25 cellular contexts compared by ENCODE assay signal in the genomic region with DNA sequence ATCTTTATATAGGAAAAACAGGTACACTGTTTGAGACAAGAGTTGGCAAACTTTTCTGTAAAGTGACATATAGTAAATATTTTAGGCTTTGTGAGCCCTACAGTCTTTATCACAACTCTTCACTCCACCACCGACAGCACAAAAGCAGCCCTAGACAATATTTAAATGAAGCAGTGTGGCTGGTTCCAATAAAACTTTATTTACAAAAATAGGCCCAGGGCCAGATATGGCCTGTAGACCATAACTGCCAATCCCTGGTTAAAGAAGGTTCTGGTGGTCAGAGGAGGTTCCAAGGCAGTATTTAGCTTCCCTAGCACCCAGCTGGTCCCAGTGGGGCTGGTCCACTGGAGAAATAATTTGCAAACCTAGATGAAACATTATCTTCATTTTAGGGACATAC. TPM values are rescaled to one million over a fixed set of nuclear protein-coding genes. Genes with fewer than 3 reads are reported as not detected.
DNase-seq lines count a peak whose midpoint lies in the region; ATAC-seq and TF ChIP-seq lines count a peak whose summit lies in the region.
"Had no signal": no experiment of that assay in that cellular context is flagged by ENCODE, and none has a peak within 500 bp of the region (broad histone marks: within the 10 kb centered on the region; RNA-seq: fewer than 3 reads in every experiment).

No MANE protein-coding gene starts in this region.

- ATAC-seq in activated CD8-positive, alpha-beta memory T cell treated with anti-CD3 and anti-CD28 coated beads, Interleukin-2, amount 10 ng/mL, durations not matched to agents 7 days and 5 days, result no peak
- ATAC-seq in CD4-positive, alpha-beta T cell (ENCODE audit: poor library complexity), result no peak
- ATAC-seq in T-helper 17 cell, result no peak
- ATAC-seq in natural killer cell, result no peak
- no peak for ATAC-seq in body of pancreas
- ATAC-seq: esophagus mucosa, pancreas had no signal

- H3K27ac Mint-ChIP-seq in activated CD8-positive, alpha-beta memory T cell treated with anti-CD3 and anti-CD28 coated beads, Interleukin-2, amount 10 ng/mL, durations not matched to agents 7 days and 5 days, result no peak overlapping the region
- peak overlapping the region; percentile 76 for H3K27ac Mint-ChIP-seq in CD4-positive, alpha-beta T cell
- H3K27ac Mint-ChIP-seq in T-helper 17 cell (peak overlapping the region; percentile 97), natural killer cell (peak overlapping the region; percentile 95 to 97), MCF 10A (ENCODE audit: low read depth, unreplicated experiment) (no peak overlapping the region)

- POLR2A ChIA-PET in CD4-positive, alpha-beta T cell (lab: Charles Lee), result interaction anchor here (5.2 to 9.5 kb wide), 3 partner anchors 11 to 28 kb away, joined by 94 to 253 read pairs (median 218); partner anchors contain the start of gene KAT7
- POLR2A ChIA-PET in MCF 10A (lab: Yijun Ruan, JAX), result interaction anchor here (1.1 kb wide), 1 partner anchor 28 kb away, joined by 7 read pairs; the partner anchor contains the start of gene KAT7

- WGBS in body of pancreas, 2 donors, result 33 to 63% methylated on average over 1 of the region's 1 CpG

- no peaks in the 10 kb centered on the region for H3K27me3 ChIP-seq in CD4-positive, alpha-beta T cell (ENCODE audit: control insufficient read depth, insufficient read depth, low read length)
- H3K27me3 ChIP-seq in body of pancreas (no peaks in the 10 kb centered on the region), Karpas-422 (ENCODE audit: low read length) (no peaks in the 10 kb centered on the region)
- H3K27me3 ChIP-seq: pancreas, thyroid gland had no signal

- H3K4me3 Mint-ChIP-seq in activated CD8-positive, alpha-beta memory T cell treated with anti-CD3 and anti-CD28 coated beads, Interleukin-2, amount 10 ng/mL, durations not matched to agents 7 days and 5 days, result peak overlapping the region; percentile 60
- H3K4me3 Mint-ChIP-seq in CD4-positive, alpha-beta T cell, result peak overlapping the region; percentile 95
- H3K4me3 Mint-ChIP-seq in T-helper 17 cell, result peak overlapping the region; percentile 78
- peak overlapping the region; percentile 98 for H3K4me3 Mint-ChIP-seq in natural killer cell
- no peak overlapping the region for H3K4me3 Mint-ChIP-seq in MCF 10A (ENCODE audit: unreplicated experiment)
- H3K4me3 Mint-ChIP-seq: CD14-positive monocyte had no signal

- no peaks in the 10 kb centered on the region for H3K9me3 ChIP-seq in CD4-positive, alpha-beta T cell (ENCODE audit: control insufficient read depth, low read length)
- H3K9me3 ChIP-seq in T-helper 17 cell (ENCODE audit: control insufficient read depth, low read length, poor library complexity, severe bottlenecking), result no peaks in the 10 kb centered on the region
- no peaks in the 10 kb centered on the region for H3K9me3 ChIP-seq in body of pancreas
- H3K9me3 ChIP-seq in Karpas-422 (ENCODE audit: low read length), result no peaks in the 10 kb centered on the region
- H3K9me3 ChIP-seq: pancreas, thyroid gland had no signal

- H3K4me1 Mint-ChIP-seq in activated CD8-positive, alpha-beta memory T cell treated with anti-CD3 and anti-CD28 coated beads, Interleukin-2, amount 10 ng/mL, durations not matched to agents 7 days and 5 days, result peaks cover 75% of the 10 kb centered on the region
- peaks cover 87% of the 10 kb centered on the region for H3K4me1 Mint-ChIP-seq in CD4-positive, alpha-beta T cell (ENCODE audit: low read depth)
- H3K4me1 Mint-ChIP-seq in T-helper 17 cell (peaks cover 62% of the 10 kb centered on the region), natural killer cell (peaks cover 84 to 92% of the 10 kb centered on the region in 2 donors), MCF 10A (ENCODE audit: insufficient read depth, unreplicated experiment) (peaks cover 6% of the 10 kb centered on the region)

- H3K4me3 ChIP-seq in body of pancreas (no peak overlapping the region), Karpas-422 (ENCODE audit: low read length) (no peak overlapping the region)
- H3K4me3 ChIP-seq: pancreas, thyroid gland had no signal

- H4K20me1 ChIP-seq in Karpas-422 (ENCODE audit: insufficient read depth, low read depth, low read length), result no peaks in the 10 kb centered on the region

- peaks cover 32% of the 10 kb centered on the region for H3K36me3 Mint-ChIP-seq in activated CD8-positive, alpha-beta memory T cell treated with anti-CD3 and anti-CD28 coated beads, Interleukin-2, amount 10 ng/mL, durations not matched to agents 7 days and 5 days
- peaks cover 57% of the 10 kb centered on the region for H3K36me3 Mint-ChIP-seq in CD4-positive, alpha-beta T cell (ENCODE audit: low read depth)
- H3K36me3 Mint-ChIP-seq in T-helper 17 cell (ENCODE audit: low read depth) (peaks cover 3% of the 10 kb centered on the region), natural killer cell (no peaks in the 10 kb centered on the region), MCF 10A (ENCODE audit: insufficient read depth, unreplicated experiment) (no peaks in the 10 kb centered on the region)

- H3K27ac ChIP-seq in CD4-positive, alpha-beta T cell (ENCODE audit: low read depth, low read length), result peak overlapping the region; percentile 29
- H3K27ac ChIP-seq in body of pancreas (no peak overlapping the region), Karpas-422 (ENCODE audit: low read length) (no peak overlapping the region)
- H3K27ac ChIP-seq: pancreas, thyroid gland had no signal

- no peak overlapping the region for H2AFZ ChIP-seq in Karpas-422 (ENCODE audit: low read length)

- TF ChIP-seq CTCF in CD4-positive, alpha-beta T cell (IDR thresholded peaks at IDR 0.05), result no peak
- TF ChIP-seq CTCF in natural killer cell (IDR thresholded peaks at IDR 0.05) (no peak), body of pancreas (IDR thresholded peaks at IDR 0.05) (no peak), MCF 10A (IDR thresholded peaks at IDR 0.05; ENCODE audit: unreplicated experiment) (no peak)

- no peaks in the 10 kb centered on the region for H3K9me2 ChIP-seq in Karpas-422 (replicated peaks; ENCODE audit: insufficient read depth, low read length)

- no peak for TF ChIP-seq POLR2A in body of pancreas (IDR thresholded peaks at IDR 0.05)

- peaks cover 5% of the 10 kb centered on the region for H3K27me3 Mint-ChIP-seq in activated CD8-positive, alpha-beta memory T cell treated with anti-CD3 and anti-CD28 coated beads, Interleukin-2, amount 10 ng/mL, durations not matched to agents 7 days and 5 days
- no peaks in the 10 kb centered on the region for H3K27me3 Mint-ChIP-seq in CD4-positive, alpha-beta T cell
- H3K27me3 Mint-ChIP-seq in T-helper 17 cell (no peaks in the 10 kb centered on the region), natural killer cell (ENCODE audit: low read depth in 2 of 2) (no peaks in the 10 kb centered on the region), MCF 10A (ENCODE audit: insufficient read depth, unreplicated experiment) (no peaks in the 10 kb centered on the region)

- BruUV-seq in MCF 10A (replicated peaks; lab: Mats Ljungman, UMichigan), result no TSS peak

- H3K79me2 ChIP-seq in Karpas-422 (ENCODE audit: low read length), result no peaks in the 10 kb centered on the region

- no peaks in the 10 kb centered on the region for H3K9me3 Mint-ChIP-seq in activated CD8-positive, alpha-beta memory T cell treated with anti-CD3 and anti-CD28 coated beads, Interleukin-2, amount 10 ng/mL, durations not matched to agents 7 days and 5 days (ENCODE audit: low read depth)
- H3K9me3 Mint-ChIP-seq in CD4-positive, alpha-beta T cell, result no peaks in the 10 kb centered on the region
- H3K9me3 Mint-ChIP-seq in natural killer cell (no peaks in the 10 kb centered on the region), MCF 10A (ENCODE audit: unreplicated experiment) (no peaks in the 10 kb centered on the region)
- H3K9me3 Mint-ChIP-seq: activated T-helper 1 cell treated with anti-CD3 and anti-CD28 coated beads, Interleukin-12 subunit alpha, Interleukin-12 subunit beta, Interleukin-2, Interleukin-4 antibody, amounts not matched to agents 30 ng/mL and 10 ng/mL and 1 ng/mL, durations not matched to agents 14 hours and 24 hours and 36 hours had no signal

- no peak overlapping the region for H3K9ac ChIP-seq in Karpas-422 (ENCODE audit: low read length)

- H3K4me2 ChIP-seq in Karpas-422 (ENCODE audit: low read depth, low read length, poor library complexity, severe bottlenecking), result no peak overlapping the region

- intact Hi-C loops in CD4-positive, alpha-beta T cell (cut with DNase I, micrococcal nuclease), result no loop called here
- intact Hi-C loops in natural killer cell (cut with micrococcal nuclease) (no loop called here), body of pancreas (cut with DNase I) (no loop called here), MCF 10A (cut with micrococcal nuclease) (no loop called here)

- peaks cover 30% of the 10 kb centered on the region for H3K4me1 ChIP-seq in body of pancreas
- H3K4me1 ChIP-seq in Karpas-422 (ENCODE audit: low read length), result peaks cover 21% of the 10 kb centered on the region

- H3K36me3 ChIP-seq in body of pancreas (replicated peaks in 1 of 2; ENCODE audit: insufficient read depth in 1 of 2, low read depth in 2 of 2), result no peaks in the 10 kb centered on the region
- no peaks in the 10 kb centered on the region for H3K36me3 ChIP-seq in Karpas-422 (ENCODE audit: insufficient read depth, low read length)
- H3K36me3 ChIP-seq: pancreas had no signal

- no peak for DNase-seq in activated CD8-positive, alpha-beta memory T cell treated with anti-CD3 and anti-CD28 coated beads, Interleukin-2, amount 10 ng/mL, durations not matched to agents 7 days and 5 days
- no peak for DNase-seq in activated CD8-positive, alpha-beta memory T cell treated with anti-CD3 and anti-CD28 coated beads, Interleukin-2, amount 50 U/mL, for 4 hours
- no peak for DNase-seq in CD4-positive, alpha-beta T cell
- DNase-seq in T-helper 17 cell (no peak), natural killer cell (no peak), body of pancreas (no peak), MCF 10A (ENCODE audit: unreplicated experiment) (no peak), Karpas-422 (no peak)
- DNase-seq: ACHN; aorta; central memory CD4-positive, alpha-beta T cell; DMS53; GOT3; kidney; mammary epithelial cell; NCI-H146; NCI-H2171; NCI-H69; pancreas; SHP77; SW 1271; thyroid gland had no signal

- CTCF ChIA-PET in activated CD8-positive, alpha-beta memory T cell treated with anti-CD3 and anti-CD28 coated beads, Interleukin-2, amount 10 ng/mL, durations not matched to agents 7 days and 5 days (lab: Charles Lee), result interaction anchor here (1.0 to 5.3 kb wide), 4 partner anchors 13 to 64 kb away, joined by 3 to 17 read pairs (median 6); no protein-coding TSS in a partner anchor
- CTCF ChIA-PET in CD4-positive, alpha-beta T cell (lab: Charles Lee), result interaction anchor here (0.6 to 8.3 kb wide), 3 partner anchors 10 to 190 kb away, joined by 3 to 67 read pairs (median 4); partner anchors contain the start of gene SLC35B1
- CTCF ChIA-PET in MCF 10A (lab: Yijun Ruan, JAX), result interaction anchor here (0.6 kb wide), 1 partner anchor 182 kb away, joined by 3 read pairs; no protein-coding TSS in a partner anchor

RNA-seq across cellular contexts. Expression of gene FAM117A, which starts 3.6 kb away (rescaled TPM):
- 10 to 100 TPM; 31.6 to 44.9 TPM for total RNA-seq in activated CD8-positive, alpha-beta memory T cell treated with anti-CD3 and anti-CD28 coated beads, Interleukin-2, amount 10 ng/mL, durations not matched to agents 7 days and 5 days
- 10 to 100 TPM; 23.2 to 26.5 TPM for total RNA-seq in CD4-positive, alpha-beta T cell
- total RNA-seq in T-helper 17 cell (10 to 100 TPM; 58.9 to 68.6 TPM), natural killer cell (10 to 100 TPM; 55.2 to 88.4 (median 79.2) TPM), body of pancreas (10 to 100 TPM in 1 of 2 donors, 1 to 10 TPM in 1; 4.3 to 11.7 TPM), MCF 10A (2022) (2.0 and 5.0 TPM in 2 replicates)
- total RNA-seq in Karpas-422 (2014; rRNA removed; shearing (Covaris generic); ENCODE audit: low replicate concordance), result 0.52 TPM in 1 of 2 replicates, not detected in the other

RNA-seq across cellular contexts. Expression of gene KAT7, which starts 28.2 kb away (rescaled TPM):
- total RNA-seq in activated CD8-positive, alpha-beta memory T cell treated with anti-CD3 and anti-CD28 coated beads, Interleukin-2, amount 10 ng/mL, durations not matched to agents 7 days and 5 days, result 10 to 100 TPM; 76.9 to 80.6 TPM
- 100 to 1,000 TPM; 178 to 187 TPM for total RNA-seq in CD4-positive, alpha-beta T cell
- total RNA-seq in T-helper 17 cell (100 to 1,000 TPM; 191 to 201 TPM), natural killer cell (100 to 1,000 TPM; 195 to 231 (median 213) TPM), body of pancreas (10 to 100 TPM in 1 of 2 donors, 1 to 10 TPM in 1; 7.3 to 16.5 TPM), MCF 10A (2022) (45.1 and 53.7 TPM in 2 replicates)
- total RNA-seq in Karpas-422 (2014; rRNA removed; shearing (Covaris generic); ENCODE audit: low replicate concordance), result 14.2 and 45.8 TPM in 2 replicates

RNA-seq across cellular contexts. Expression of gene SLC35B1, which starts 52.5 kb away (rescaled TPM):
- total RNA-seq in activated CD8-positive, alpha-beta memory T cell treated with anti-CD3 and anti-CD28 coated beads, Interleukin-2, amount 10 ng/mL, durations not matched to agents 7 days and 5 days, result 10 to 100 TPM; 47.3 to 78.1 TPM
- total RNA-seq in CD4-positive, alpha-beta T cell, result 10 to 100 TPM; 44.0 to 46.8 TPM
- total RNA-seq in T-helper 17 cell, result 10 to 100 TPM; 63.8 to 66.8 TPM
- 100 to 1,000 TPM in 1 of 3 donors, 10 to 100 TPM in 2; 74.0 to 121 (median 90.2) TPM for total RNA-seq in natural killer cell
- 10 to 100 TPM; 30.3 to 36.6 TPM for total RNA-seq in body of pancreas
- total RNA-seq in MCF 10A (2022), result 99.6 and 130 TPM in 2 replicates
- total RNA-seq in Karpas-422 (2014; rRNA removed; shearing (Covaris generic); ENCODE audit: low replicate concordance), result 24.4 and 37.4 TPM in 2 replicates

Comparison
In these comparisons a context has a peak if more than half of its experiments do, and no peak if none do; other contexts are left out.
1. H3K27ac Mint-ChIP-seq: peak in CD4-positive, alpha-beta T cell (single experiment), T-helper 17 cell (single experiment) and natural killer cell (2 of 2); none in activated CD8-positive, alpha-beta memory T cell treated with anti-CD3 and anti-CD28 coated beads, Interleukin-2, amount 10 ng/mL, durations not matched to agents 7 days and 5 days (single experiment) and MCF 10A (single experiment).